In the genomic region with DNA sequence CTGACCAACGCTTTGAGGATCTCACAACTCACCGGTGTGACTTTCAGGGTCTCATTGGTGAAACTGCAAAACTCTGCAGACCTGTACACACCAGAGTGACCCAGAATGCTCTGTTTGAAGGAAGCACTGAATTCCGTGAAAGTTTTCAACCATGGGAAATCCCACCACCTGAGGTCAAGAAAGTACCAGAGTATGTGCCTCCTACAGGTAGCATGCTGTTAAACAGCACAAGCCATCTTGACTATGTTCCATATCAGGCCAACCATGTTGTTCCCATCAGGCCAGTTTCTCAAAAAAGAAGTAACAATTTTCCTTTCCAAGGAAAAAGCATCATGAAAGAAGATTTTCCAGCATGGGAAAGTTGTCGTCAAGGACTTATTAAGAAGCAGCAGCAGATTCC, we compare ENCODE assay signal across 3 cellular contexts. TPM values are rescaled to one million over a fixed set of nuclear protein-coding genes. Genes with fewer than 3 reads are reported as not detected.
"Had no signal": no experiment of that assay in that cellular context is flagged by ENCODE, and none has a peak within 500 bp of the region (broad histone marks: within the 10 kb centered on the region; RNA-seq: fewer than 3 reads in every experiment).

No MANE protein-coding gene starts in this region.

RNA-seq across cellular contexts. Expression of gene SAXO2, which starts 19.8 kb away (rescaled TPM):
- total RNA-seq: activated CD8-positive, alpha-beta memory T cell treated with anti-CD3 and anti-CD28 coated beads, Interleukin-2, amount 10 ng/mL, durations not matched to agents 7 days and 5 days; activated T-helper 2 cell treated with anti-CD3 and anti-CD28 coated beads, Interferon-gamma antibody, Interleukin-2, Interleukin-4, amounts not matched to agents 10 μg/mL and 5 μg/mL and 100 μg/mL, durations not matched to agents 14 hours and 24 hours and 36 hours; ascending aorta had no signal
